Comparison of ENCODE assay signal across 24 cellular contexts in the genomic region with DNA sequence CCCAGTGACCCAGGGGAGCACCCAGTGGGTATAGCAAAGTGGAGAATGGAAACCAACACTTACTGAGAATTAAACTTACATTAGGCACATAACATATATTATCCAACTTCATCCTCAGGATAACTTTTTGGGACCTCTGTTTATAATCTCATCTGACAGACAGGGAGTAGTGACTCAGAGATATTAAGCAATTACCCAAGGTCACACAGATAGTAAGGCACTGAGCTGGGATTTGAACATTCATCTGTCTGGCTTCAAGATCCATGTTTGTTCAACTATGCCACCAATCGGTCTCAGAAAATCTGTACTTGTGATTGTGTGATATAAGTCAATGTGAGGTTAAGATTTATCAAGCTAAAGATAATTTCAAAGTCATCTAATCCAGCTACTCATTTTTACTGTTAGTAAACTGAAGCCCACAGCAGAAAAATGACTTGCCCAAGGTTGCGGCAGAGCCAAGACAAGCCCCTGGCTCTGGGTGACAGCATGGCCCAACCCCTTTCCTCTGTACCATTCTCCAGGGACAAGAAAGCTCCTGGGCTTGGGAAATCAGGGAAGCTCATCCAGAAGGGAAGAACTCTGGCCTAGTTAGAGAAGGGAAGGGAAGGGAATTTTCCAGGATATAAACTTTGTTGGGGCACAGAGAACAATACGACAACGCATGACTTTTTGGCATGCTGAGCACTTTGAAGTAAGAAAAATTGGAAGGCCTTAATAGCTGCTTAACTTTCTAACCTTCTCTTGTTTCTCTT.
DNase-seq lines count a peak whose midpoint lies in the region; ATAC-seq and TF ChIP-seq lines count a peak whose summit lies in the region.
"Had no signal": no experiment of that assay in that cellular context is flagged by ENCODE, and none has a peak within 500 bp of the region (broad histone marks: within the 10 kb centered on the region; RNA-seq: fewer than 3 reads in every experiment).

No MANE protein-coding gene starts in this region.

- no peaks in the 10 kb centered on the region for H3K36me3 ChIP-seq in esophagus muscularis mucosa
- H3K36me3 ChIP-seq in aorta (ENCODE audit: control insufficient read depth in 1 of 2, insufficient read depth in 2 of 2, low read length in 1 of 2), result no peaks in the 10 kb centered on the region
- no peaks in the 10 kb centered on the region for H3K36me3 ChIP-seq in stomach
- H3K36me3 ChIP-seq in lower lobe of right lung, result no peaks in the 10 kb centered on the region
- H3K36me3 ChIP-seq: colonic mucosa, neural progenitor cell had no signal

- no peaks in the 10 kb centered on the region for H3K27me3 ChIP-seq in esophagus muscularis mucosa
- no peaks in the 10 kb centered on the region for H3K27me3 ChIP-seq in aorta (ENCODE audit: control insufficient read depth in 1 of 2, insufficient read depth in 2 of 2, low read length in 1 of 2)
- H3K27me3 ChIP-seq in stomach, result peaks cover 0 to 6% (median 0%) of the 10 kb centered on the region in 3 donors
- no peaks in the 10 kb centered on the region for H3K27me3 ChIP-seq in lower lobe of right lung (ENCODE audit: low read depth)
- H3K27me3 ChIP-seq: colonic mucosa, neural progenitor cell had no signal

- H3K9me3 ChIP-seq in esophagus muscularis mucosa (peaks cover 0 to 8% (median 2%) of the 10 kb centered on the region in 4 donors), aorta (ENCODE audit: control insufficient read depth, low read length) (no peaks in the 10 kb centered on the region), stomach (peaks cover 0 to 9% (median 3%) of the 10 kb centered on the region in 4 donors), lower lobe of right lung (peaks cover 3% of the 10 kb centered on the region)
- H3K9me3 ChIP-seq: colonic mucosa had no signal

- no peak overlapping the region for H3K4me3 Mint-ChIP-seq in glutamatergic neuron (ENCODE audit: unreplicated experiment)
- H3K4me3 Mint-ChIP-seq: activated CD8-positive, alpha-beta T cell treated with anti-CD3 and anti-CD28 coated beads, Interleukin-2, amount 10 ng/mL, durations not matched to agents 7 days and 5 days; activated naive CD4-positive, alpha-beta T cell treated with anti-CD3 and anti-CD28 coated beads, Interleukin-2, amount 10 ng/mL, durations not matched to agents 7 days and 5 days; activated T-cell treated with anti-CD3 and anti-CD28 coated beads, Interleukin-2, amount 50 U/mL, for 4 hours; CD4-positive, CD25-positive, alpha-beta regulatory T cell; neural progenitor cell had no signal

- peak overlapping the region in 3 of 4 donors; percentile 4 to 35 (median 15) for H3K27ac ChIP-seq in esophagus muscularis mucosa (replicated peaks in 1 of 4)
- no peak overlapping the region for H3K27ac ChIP-seq in aorta (ENCODE audit: low read depth in 1 of 2, low read length in 2 of 2)
- peak overlapping the region in 1 of 5 donors; percentile 16 for H3K27ac ChIP-seq in stomach
- no peak overlapping the region for H3K27ac ChIP-seq in lower lobe of right lung
- H3K27ac ChIP-seq: colonic mucosa, epithelial cell of prostate, neural progenitor cell, SK-N-MC had no signal

- no peak for TF ChIP-seq CTCF in esophagus muscularis mucosa (IDR thresholded peaks at IDR 0.05)
- no peak for TF ChIP-seq CTCF in stomach (IDR thresholded peaks at IDR 0.05)
- TF ChIP-seq CTCF in glutamatergic neuron (IDR thresholded peaks at IDR 0.05; ENCODE audit: partially characterized antibody, unreplicated experiment), result no peak
- no peak for TF ChIP-seq CTCF in lower lobe of right lung (IDR thresholded peaks at IDR 0.05)

- H3K4me1 ChIP-seq in esophagus muscularis mucosa, result peaks cover 14 to 33% (median 24%) of the 10 kb centered on the region in 4 donors
- no peaks in the 10 kb centered on the region for H3K4me1 ChIP-seq in aorta (ENCODE audit: control insufficient read depth in 1 of 2, insufficient read depth in 2 of 2, low read length in 2 of 2)
- peaks cover 14 to 22% (median 17%) of the 10 kb centered on the region in 4 donors for H3K4me1 ChIP-seq in stomach
- peaks cover 18% of the 10 kb centered on the region for H3K4me1 ChIP-seq in lower lobe of right lung

- no peak overlapping the region for H3K27ac Mint-ChIP-seq in glutamatergic neuron (ENCODE audit: unreplicated experiment)
- H3K27ac Mint-ChIP-seq: activated CD8-positive, alpha-beta T cell treated with anti-CD3 and anti-CD28 coated beads, Interleukin-2, amount 10 ng/mL, durations not matched to agents 7 days and 5 days; activated naive CD4-positive, alpha-beta T cell treated with anti-CD3 and anti-CD28 coated beads, Interleukin-2, amount 10 ng/mL, durations not matched to agents 7 days and 5 days; neural progenitor cell had no signal

- H3K4me3 ChIP-seq in esophagus muscularis mucosa, result no peak overlapping the region
- H3K4me3 ChIP-seq in aorta (ENCODE audit: low read length in 2 of 2), result no peak overlapping the region
- no peak overlapping the region for H3K4me3 ChIP-seq in stomach
- H3K4me3 ChIP-seq in lower lobe of right lung, result no peak overlapping the region
- H3K4me3 ChIP-seq: colonic mucosa, neural progenitor cell, SK-N-MC had no signal

- peaks cover 7% of the 10 kb centered on the region for H3K36me3 Mint-ChIP-seq in glutamatergic neuron (ENCODE audit: unreplicated experiment)
- H3K36me3 Mint-ChIP-seq: CD4-positive, CD25-positive, alpha-beta regulatory T cell; neural progenitor cell had no signal

- intact Hi-C loops in Right ventricle myocardium superior (cut with DNase I) (no loop called here), cardiac septum (cut with DNase I) (no loop called here), esophagus muscularis mucosa (cut with DNase I) (no loop called here), aorta (cut with DNase I) (no loop called here), stomach (cut with DNase I; ENCODE audit: low total_unique reads) (no loop called here), lower lobe of right lung (cut with DNase I) (no loop called here)

- DNase-seq in Right ventricle myocardium superior, result no peak
- DNase-seq in cardiac septum (ENCODE audit: low spot score), result no peak
- no peak for DNase-seq in esophagus muscularis mucosa (ENCODE audit: extremely low spot score)
- peak; percentile 29 for DNase-seq in islet precursor cell
- no peak for DNase-seq in aorta
- no peak for DNase-seq in stomach
- DNase-seq in glutamatergic neuron, result no peak
- no peak for DNase-seq in lower lobe of right lung
- DNase-seq: activated CD4-positive, CD25-positive, alpha-beta regulatory T cell; activated CD8-positive, alpha-beta T cell treated with anti-CD3 and anti-CD28 coated beads, Interleukin-2, amount 10 ng/mL, durations not matched to agents 7 days and 5 days; activated naive CD4-positive, alpha-beta T cell treated with anti-CD3 and anti-CD28 coated beads, Interleukin-2, amount 10 ng/mL, durations not matched to agents 7 days and 5 days; activated T-cell treated with anti-CD3 and anti-CD28 coated beads, Interleukin-2, amount 50 U/mL, for 4 hours; CD4-positive, CD25-positive, alpha-beta regulatory T cell; colonic mucosa; DMS153; midbrain; MV-4-11; NCI-H187 treated with DMSO at 0.1 percent for 48 hours; NCI-H2227 treated with DMSO at 0.1 percent for 48 hours; PC-3; T-helper 9 cell had no signal

- H3K4me1 Mint-ChIP-seq in glutamatergic neuron (ENCODE audit: low read depth, unreplicated experiment), result peaks cover 3% of the 10 kb centered on the region

- peaks cover 1% of the 10 kb centered on the region for H3K9me3 Mint-ChIP-seq in glutamatergic neuron (ENCODE audit: unreplicated experiment)

- ATAC-seq in Right ventricle myocardium superior (ENCODE audit: poor library complexity) (peak; percentile 71), aorta (ENCODE audit: low FRiP score) (peak; percentile 54), lower lobe of right lung (no peak)
- ATAC-seq: activated CD8-positive, alpha-beta T cell treated with anti-CD3 and anti-CD28 coated beads, Interleukin-2, amount 10 ng/mL, durations not matched to agents 7 days and 5 days; activated T-cell treated with anti-CD3 and anti-CD28 coated beads, Interleukin-2, amount 50 U/mL, for 4 hours; PC-3 had no signal

- WGBS in esophagus muscularis mucosa, result 51% methylated on average over 4 of the region's 4 CpGs
- 47 to 53% methylated on average over 4 of the region's 4 CpGs for WGBS in aorta, 2 donors
- WGBS in stomach, 5 donors, result 46 to 53% (median 49%) methylated on average over 4 of the region's 4 CpGs

- no peaks in the 10 kb centered on the region for H3K27me3 Mint-ChIP-seq in glutamatergic neuron (ENCODE audit: unreplicated experiment)

- TF ChIP-seq POLR2A in esophagus muscularis mucosa (IDR thresholded peaks at IDR 0.05; ENCODE audit: low read depth) (no peak), stomach (IDR thresholded peaks at IDR 0.05) (no peak)

- TF ChIP-seq EP300 in esophagus muscularis mucosa (IDR thresholded peaks at IDR 0.05) (no peak), stomach (IDR thresholded peaks at IDR 0.05) (no peak)

Comparison
In these comparisons a context has a peak if more than half of its experiments do, and no peak if none do; other contexts are left out.
1. ATAC-seq: peak in Right ventricle myocardium superior (single experiment) and aorta (single experiment); none in lower lobe of right lung (0 of 2).
2. H3K27ac ChIP-seq: peak in esophagus muscularis mucosa (3 of 4); none in aorta (0 of 2) and lower lobe of right lung (single experiment).